Comparison of ENCODE assay signal across 10 cellular contexts in genomic region chr20:37521091-37521771, GRCh38. TPM values are rescaled to one million over a fixed set of nuclear protein-coding genes. Genes with fewer than 3 reads are reported as not detected.
DNase-seq lines count a peak whose midpoint lies in the region; ATAC-seq, FAIRE-seq and TF ChIP-seq lines count a peak whose summit lies in the region.
"Had no signal": no experiment of that assay in that cellular context is flagged by ENCODE, and none has a peak within 500 bp of the region (broad histone marks: within the 10 kb centered on the region; RNA-seq: fewer than 3 reads in every experiment).

Gene NNAT, plus strand, starts transcription at chr20:37521250. Its CDS starts 82 bp downstream, at chr20:37521332.

- DNase-seq in activated CD4-positive, alpha-beta T cell treated with anti-CD3 and anti-CD28 coated beads for 36 hours = peak; percentile 33
- DNase-seq in activated CD4-positive, alpha-beta T cell treated with anti-CD3 and anti-CD28 coated beads for 48 hours = no peak
- DNase-seq in astrocyte (ENCODE audit: low read depth) (no peak), kidney epithelial cell (ENCODE audit: low read depth) (no peak), NCI-H187 treated with DMSO at 0.1 percent for 48 hours (lab: John Stamatoyannopoulos, UW) (no peak), aorta (no peak), UCSD-AML1 (lab: John Stamatoyannopoulos, UW; ENCODE audit: unreplicated experiment) (no peak)

- TF ChIP-seq CTCF in astrocyte (IDR thresholded peaks at IDR 0.05; ENCODE audit: insufficient read depth, low read depth, low read length) (no peak), kidney epithelial cell (IDR thresholded peaks at IDR 0.05; ENCODE audit: insufficient read depth, low read length, poor library complexity, severe bottlenecking) (no peak), subcutaneous adipose tissue (IDR thresholded peaks at IDR 0.05; ENCODE audit: low read depth) (no peak)

- H3K27ac ChIP-seq in astrocyte (ENCODE audit: low read depth, low read length) = no peak within 1 kb of the TSS
- no peak within 1 kb of the TSS for H3K27ac ChIP-seq in aorta (ENCODE audit: low read depth in 1 of 2, low read length in 2 of 2)
- H3K27ac ChIP-seq: HL-60, neutrophil had no signal

- POLR2A ChIA-PET in activated CD4-positive, alpha-beta T cell treated with anti-CD3 and anti-CD28 coated beads for 36 hours (lab: Charles Lee) = interaction anchor here (0.5 to 0.7 kb wide), 3 partner anchors 10 to 524 kb away, joined by 3 to 5 read pairs (median 4); partner anchors contain the start of gene RPN2

- H3K9me3 Mint-ChIP-seq in activated CD4-positive, alpha-beta T cell treated with anti-CD3 and anti-CD28 coated beads for 36 hours (ENCODE audit: low read depth) = no peaks in the 10 kb centered on the region
- H3K9me3 Mint-ChIP-seq in astrocyte (ENCODE audit: unreplicated experiment) = no peaks in the 10 kb centered on the region

- ATAC-seq in activated CD4-positive, alpha-beta T cell treated with anti-CD3 and anti-CD28 coated beads for 36 hours = no peak
- ATAC-seq in aorta (ENCODE audit: low FRiP score) = no peak

- H3K27me3 ChIP-seq in astrocyte (ENCODE audit: insufficient read depth, low read length) (no peaks in the 10 kb centered on the region), kidney epithelial cell (ENCODE audit: control insufficient read depth, insufficient read depth, low read length) (no peaks in the 10 kb centered on the region), aorta (ENCODE audit: control insufficient read depth in 1 of 2, insufficient read depth in 2 of 2, low read length in 1 of 2) (no peaks in the 10 kb centered on the region)

- peaks cover 35% of the 10 kb centered on the region for H3K4me1 Mint-ChIP-seq in activated CD4-positive, alpha-beta T cell treated with anti-CD3 and anti-CD28 coated beads for 36 hours
- H3K4me1 Mint-ChIP-seq in astrocyte (ENCODE audit: low read depth, unreplicated experiment) = peaks cover 27% of the 10 kb centered on the region

- peaks cover 99% of the 10 kb centered on the region for H4K20me1 ChIP-seq in astrocyte (ENCODE audit: insufficient read depth, low read length)

- FAIRE-seq in astrocyte (lab: Jason Lieb, UNC) = no peak

- H3K4me3 ChIP-seq in astrocyte (ENCODE audit: insufficient read depth, low read depth, low read length) (peak within 1 kb of the TSS; percentile 55), kidney epithelial cell (ENCODE audit: low read depth, low read length) (peak within 1 kb of the TSS; percentile 54), aorta (ENCODE audit: low read length in 2 of 2) (no peak within 1 kb of the TSS)

- no peaks in the 10 kb centered on the region for H3K9me3 ChIP-seq in astrocyte (ENCODE audit: insufficient read depth, low read depth, low read length)
- H3K9me3 ChIP-seq in aorta (ENCODE audit: control insufficient read depth, low read length) = no peaks in the 10 kb centered on the region

- H3K4me3 Mint-ChIP-seq in activated CD4-positive, alpha-beta T cell treated with anti-CD3 and anti-CD28 coated beads for 36 hours = peak within 1 kb of the TSS; percentile 66
- peak within 1 kb of the TSS; percentile 40 for H3K4me3 Mint-ChIP-seq in astrocyte (ENCODE audit: unreplicated experiment)

- H3K27me3 Mint-ChIP-seq in activated CD4-positive, alpha-beta T cell treated with anti-CD3 and anti-CD28 coated beads for 36 hours = no peaks in the 10 kb centered on the region
- H3K27me3 Mint-ChIP-seq in astrocyte (ENCODE audit: low read depth, unreplicated experiment) = no peaks in the 10 kb centered on the region

- peaks cover 91% of the 10 kb centered on the region for H3K79me2 ChIP-seq in astrocyte (ENCODE audit: insufficient read depth, low read length)

- peak within 1 kb of the TSS; percentile 32 for H3K9ac ChIP-seq in astrocyte (ENCODE audit: low read length)

- CTCF ChIA-PET in activated CD4-positive, alpha-beta T cell treated with anti-CD3 and anti-CD28 coated beads for 36 hours (lab: Charles Lee) = interaction anchor here (0.7 to 2.0 kb wide), 3 partner anchors 13 to 41 kb away, joined by 3 to 10 read pairs (median 3); no protein-coding TSS in a partner anchor

- H3K4me1 ChIP-seq in astrocyte (ENCODE audit: insufficient read depth, low read length) = peaks cover 45% of the 10 kb centered on the region
- peaks cover 0 to 3% of the 10 kb centered on the region in 2 donors for H3K4me1 ChIP-seq in aorta (ENCODE audit: control insufficient read depth in 1 of 2, insufficient read depth in 2 of 2, low read length in 2 of 2)

- intact Hi-C loops in activated CD4-positive, alpha-beta T cell treated with anti-CD3 and anti-CD28 coated beads for 36 hours (cut with DNase I, micrococcal nuclease) = loop anchor here in 1 of 2 experiments (10.0 kb wide), 1 partner anchor 914 kb away; the partner anchor contains the start of gene SNHG17
- intact Hi-C loops in aorta (cut with DNase I) = loop anchor here in 1 of 2 donors (5.0 kb wide), 1 partner anchor 119 kb away; no protein-coding TSS in a partner anchor

- no peak within 1 kb of the TSS for H3K27ac Mint-ChIP-seq in activated CD4-positive, alpha-beta T cell treated with anti-CD3 and anti-CD28 coated beads for 36 hours
- H3K27ac Mint-ChIP-seq in astrocyte (ENCODE audit: unreplicated experiment) = no peak within 1 kb of the TSS

- peaks cover 14% of the 10 kb centered on the region for H3K36me3 Mint-ChIP-seq in activated CD4-positive, alpha-beta T cell treated with anti-CD3 and anti-CD28 coated beads for 36 hours (ENCODE audit: low read depth)
- peaks cover 29% of the 10 kb centered on the region for H3K36me3 Mint-ChIP-seq in astrocyte (ENCODE audit: low read depth, unreplicated experiment)

- H3K4me2 ChIP-seq in astrocyte (ENCODE audit: low read length) = peak within 1 kb of the TSS; percentile 81

- no peak within 1 kb of the TSS for H2AFZ ChIP-seq in astrocyte (ENCODE audit: low read depth, low read length)

- 70 to 76% methylated on average over 69 of the region's 69 CpGs for WGBS in aorta, 2 donors

- H3K36me3 ChIP-seq in astrocyte (ENCODE audit: insufficient read depth, low read length) = peaks cover 5% of the 10 kb centered on the region
- H3K36me3 ChIP-seq in kidney epithelial cell (ENCODE audit: control insufficient read depth, insufficient read depth, low read length) = peaks cover 1% of the 10 kb centered on the region
- H3K36me3 ChIP-seq in aorta (ENCODE audit: control insufficient read depth in 1 of 2, insufficient read depth in 2 of 2, low read length in 1 of 2) = no peaks in the 10 kb centered on the region

RNA-seq across cellular contexts. Expression of gene NNAT, which starts in this region (rescaled TPM):
- under 1 TPM; 0.42 to 0.91 TPM for total RNA-seq in activated CD4-positive, alpha-beta T cell treated with anti-CD3 and anti-CD28 coated beads for 36 hours
- total RNA-seq in astrocyte = 3.1 and 3.6 TPM in 2 replicates
- total RNA-seq in kidney epithelial cell = 20.3 and 25.0 TPM in 2 replicates
- 10 to 100 TPM; 11.0 to 44.3 (median 18.2) TPM for total RNA-seq in subcutaneous adipose tissue
- 1 to 10 TPM in 1 of 2 donors, not detected in 1; 2.6 TPM for total RNA-seq in aorta
- polyA plus RNA-seq in aorta = under 1 TPM in 1 of 2 donors, not detected in 1; 0.38 TPM

Comparison
In these comparisons a context has a peak if more than half of its experiments do, and no peak if none do; other contexts are left out.
1. Peak in DNase-seq in activated CD4-positive, alpha-beta T cell treated with anti-CD3 and anti-CD28 coated beads for 36 hours; RNA of the gene not detected or under 1 TPM.
2. H3K4me3 ChIP-seq: peak in astrocyte (single experiment) and kidney epithelial cell (single experiment); none in aorta (0 of 2).